In genomic region chr10:23139677-23140076, GRCh38 we compare ENCODE assay signal across 31 cellular contexts. TPM values are rescaled to one million over a fixed set of nuclear protein-coding genes. Genes with fewer than 3 reads are reported as not detected.
"Had no signal": no experiment of that assay in that cellular context is flagged by ENCODE, and none has a peak within 500 bp of the region (broad histone marks: within the 10 kb centered on the region; RNA-seq: fewer than 3 reads in every experiment).

No MANE protein-coding gene starts in this region.

- H3K4me3 ChIP-seq: ascending aorta, esophagus squamous epithelium, gastrocnemius medialis, heart left ventricle had no signal

- H3K27me3 ChIP-seq: ascending aorta, esophagus squamous epithelium, gastrocnemius medialis, heart left ventricle had no signal

- H3K36me3 ChIP-seq: ascending aorta, esophagus squamous epithelium, gastrocnemius medialis, heart left ventricle, WERI-Rb-1 had no signal

- H3K9me3 ChIP-seq: esophagus squamous epithelium had no signal

- DNase-seq: activated B cell treated with CpG ODN at 0.5 μM for 24 hours; activated CD4-positive, alpha-beta T cell treated with anti-CD3 and anti-CD28 coated beads for 4 hours; activated CD4-positive, alpha-beta T cell treated with anti-CD3 and anti-CD28 coated beads, Interleukin-2, amount 50 U/mL, for 1 hour; activated CD4-positive, alpha-beta T cell treated with anti-CD3 and anti-CD28 coated beads, Interleukin-2, amount 50 U/mL, for 48 hours; activated CD4-positive, CD25-positive, alpha-beta regulatory T cell treated with anti-CD3 and anti-CD28 coated beads, Interleukin-2, amount 50 U/mL, for 72 hours; activated CD8-positive, alpha-beta memory T cell treated with anti-CD3 and anti-CD28 coated beads for 24 hours; activated CD8-positive, alpha-beta T cell treated with anti-CD3 and anti-CD28 coated beads for 36 hours; activated effector memory CD4-positive, alpha-beta T cell treated with anti-CD3 and anti-CD28 coated beads, Interleukin-2, amount 50 U/mL, for 16 hours; activated naive CD4-positive, alpha-beta T cell treated with anti-CD3 and anti-CD28 coated beads for 36 hours; activated naive CD8-positive, alpha-beta T cell treated with anti-CD3 and anti-CD28 coated beads, Interleukin-2, amount 10 ng/mL, durations not matched to agents 7 days and 5 days; activated T-cell treated with anti-CD3 and anti-CD28 coated beads, Interleukin-2, amount 50 U/mL, for 4 hours; caudate nucleus; cortex of kidney; dermis blood vessel endothelial cell; effector CD4-positive, alpha-beta T cell; effector memory CD8-positive, alpha-beta T cell; esophagus squamous epithelium; foreskin fibroblast; gastrocnemius medialis; glutamatergic neuron; heart left ventricle; T-helper 1 cell; T-helper 17 cell; T1000; WERI-Rb-1 had no signal

- H3K27ac ChIP-seq: ascending aorta, epithelial cell of prostate, esophagus squamous epithelium, gastrocnemius medialis, heart left ventricle, WERI-Rb-1 had no signal

- ATAC-seq: activated CD8-positive, alpha-beta T cell treated with anti-CD3 and anti-CD28 coated beads for 36 hours; activated naive CD4-positive, alpha-beta T cell treated with anti-CD3 and anti-CD28 coated beads, Interleukin-2, amount 50 U/mL, for 72 hours; activated T-cell treated with anti-CD3 and anti-CD28 coated beads, Interleukin-2, amount 50 U/mL, for 4 hours; effector memory CD8-positive, alpha-beta T cell; gastrocnemius medialis; heart left ventricle; T-helper 17 cell had no signal

- H3K4me1 ChIP-seq: ascending aorta, esophagus squamous epithelium, gastrocnemius medialis, heart left ventricle had no signal

RNA-seq across cellular contexts. Expression of gene PTF1A, which starts 52.4 kb away (rescaled TPM):
- total RNA-seq: activated B cell treated with CpG ODN at 0.5 μM for 24 hours; activated CD8-positive, alpha-beta T cell treated with anti-CD3 and anti-CD28 coated beads for 36 hours; activated naive CD4-positive, alpha-beta T cell treated with anti-CD3 and anti-CD28 coated beads for 36 hours; activated naive CD4-positive, alpha-beta T cell treated with anti-CD3 and anti-CD28 coated beads, Interleukin-2, amount 50 U/mL, for 72 hours; activated naive CD8-positive, alpha-beta T cell treated with anti-CD3 and anti-CD28 coated beads, Interleukin-2, amount 10 ng/mL, durations not matched to agents 7 days and 5 days; activated T-cell treated with anti-CD3 and anti-CD28 coated beads, Interleukin-2, amount 50 U/mL, for 4 hours; activated T-helper 2 cell treated with anti-CD3 and anti-CD28 coated beads, Interferon-gamma antibody, Interleukin-2, Interleukin-4, amounts not matched to agents 10 μg/mL and 5 μg/mL and 100 μg/mL, durations not matched to agents 14 hours and 24 hours and 36 hours; ascending aorta; chondrocyte; dermis blood vessel endothelial cell; esophagus squamous epithelium; gastrocnemius medialis; heart left ventricle; T-helper 17 cell had no signal
- polyA plus RNA-seq: esophagus, heart left ventricle had no signal
